Comparison of ENCODE assay signal across 18 cellular contexts in the genomic region with DNA sequence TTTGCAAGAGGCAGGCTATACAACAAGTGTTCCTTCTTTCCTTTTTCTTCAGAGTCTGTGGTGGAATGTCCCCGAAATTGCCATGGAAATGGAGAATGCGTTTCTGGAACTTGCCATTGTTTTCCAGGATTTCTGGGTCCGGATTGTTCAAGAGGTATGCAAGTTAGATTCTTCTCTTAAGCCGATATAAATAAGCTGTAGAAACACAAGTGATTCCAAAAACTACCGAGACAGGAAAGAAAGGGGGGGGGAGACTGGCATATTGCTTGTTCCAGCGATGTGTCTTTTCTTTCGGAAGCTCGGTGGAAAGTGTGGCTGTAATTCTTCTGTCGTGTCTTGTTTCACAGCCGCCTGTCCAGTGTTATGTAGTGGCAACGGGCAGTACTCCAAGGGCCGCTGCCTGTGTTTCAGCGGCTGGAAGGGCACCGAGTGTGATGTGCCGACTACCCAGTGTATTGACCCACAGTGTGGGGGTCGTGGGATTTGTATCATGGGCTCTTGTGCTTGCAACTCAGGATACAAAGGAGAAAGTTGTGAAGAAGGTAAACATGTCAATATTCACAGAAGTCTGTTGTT.
DNase-seq lines count a peak whose midpoint lies in the region; ATAC-seq and TF ChIP-seq lines count a peak whose summit lies in the region.
"Had no signal": no experiment of that assay in that cellular context is flagged by ENCODE, and none has a peak within 500 bp of the region (broad histone marks: within the 10 kb centered on the region; RNA-seq: fewer than 3 reads in every experiment).

No MANE protein-coding gene starts in this region.

- no peaks in the 10 kb centered on the region for H3K79me2 ChIP-seq in neural progenitor cell (ENCODE audit: low read depth)

- no peaks in the 10 kb centered on the region for H3K9me3 Mint-ChIP-seq in brain
- no peaks in the 10 kb centered on the region for H3K9me3 Mint-ChIP-seq in neural progenitor cell
- H3K9me3 Mint-ChIP-seq: activated naive CD8-positive, alpha-beta T cell treated with anti-CD3 and anti-CD28 coated beads, Interleukin-2, amount 50 U/mL, for 24 hours; activated T-helper 17 cell treated with anti-CD3 and anti-CD28 coated beads, Interleukin-2, amount 50 U/mL, for 72 hours had no signal

- H3K4me2 ChIP-seq in neural progenitor cell: no peak overlapping the region
- H3K4me2 ChIP-seq: smooth muscle cell had no signal

- in situ Hi-C loops in ACHN (cut with HindIII; ENCODE audit: low pct_ligation_motif_present, low pct_unique_long_range_greater_than_20kb, low sequenced_read_pairs): no loop called here

- H3K4me3 ChIP-seq in heart left ventricle: peak overlapping the region in 6 of 12 donors; percentile 13 to 40 (median 22)
- no peak overlapping the region for H3K4me3 ChIP-seq in neural progenitor cell
- H3K4me3 ChIP-seq: lung, MG63, smooth muscle cell had no signal

- peak overlapping the region; percentile 25 to 73 (median 71) for H3K4me3 Mint-ChIP-seq in brain
- H3K4me3 Mint-ChIP-seq in neural progenitor cell: peak overlapping the region; percentile 54
- H3K4me3 Mint-ChIP-seq: activated naive CD8-positive, alpha-beta T cell treated with anti-CD3 and anti-CD28 coated beads, Interleukin-2, amount 50 U/mL, for 24 hours; activated T-helper 17 cell treated with anti-CD3 and anti-CD28 coated beads, Interleukin-2, amount 50 U/mL, for 72 hours had no signal

- H3K9me3 ChIP-seq in heart left ventricle: no peaks in the 10 kb centered on the region
- H3K9me3 ChIP-seq in neural progenitor cell (ENCODE audit: low read depth): no peaks in the 10 kb centered on the region
- H3K9me3 ChIP-seq: esophagus muscularis mucosa, MG63 had no signal

- TF ChIP-seq CTCF in brain (conservative IDR thresholded peaks at IDR 0.05): no peak
- TF ChIP-seq CTCF in heart left ventricle (IDR thresholded peaks at IDR 0.05): no peak
- TF ChIP-seq CTCF in neural progenitor cell (IDR thresholded peaks at IDR 0.05): no peak

- peak; percentile 36 to 73 (median 60) for DNase-seq in heart left ventricle
- peak; percentile 29 for DNase-seq in neural progenitor cell (ENCODE audit: low spot score)
- DNase-seq in superior temporal gyrus (ENCODE audit: extremely low spot score): peak; percentile 30
- no peak for DNase-seq in SKM-1 (lab: John Stamatoyannopoulos, UW; ENCODE audit: unreplicated experiment)
- no peak for DNase-seq in ACHN
- DNase-seq: activated CD4-positive, alpha-beta T cell treated with anti-CD3 and anti-CD28 coated beads for 4 hours; activated naive CD8-positive, alpha-beta T cell treated with anti-CD3 and anti-CD28 coated beads, Interleukin-2, amount 50 U/mL, for 24 hours; DMS79 treated with DMSO at 0.1 percent for 48 hours; GOT3; MG63; NCI-H146 had no signal

- H3K4me1 ChIP-seq in heart left ventricle (peaks cover 0 to 18% (median 5%) of the 10 kb centered on the region in 12 donors), neural progenitor cell (peaks cover 3% of the 10 kb centered on the region)

- peak overlapping the region in 3 of 12 donors; percentile 5 to 36 (median 14) for H3K27ac ChIP-seq in heart left ventricle
- H3K27ac ChIP-seq in neural progenitor cell: peak overlapping the region; percentile 31

- peak; percentile 88 to 93 (median 90) for ATAC-seq in heart left ventricle
- ATAC-seq in HG02678 (IDR thresholded peaks at IDR 0.05; ENCODE audit: unreplicated experiment): no peak
- no peak for ATAC-seq in HG03025 (IDR thresholded peaks at IDR 0.05; ENCODE audit: low FRiP score, unreplicated experiment)
- ATAC-seq: activated naive CD8-positive, alpha-beta T cell treated with anti-CD3 and anti-CD28 coated beads, Interleukin-2, amount 50 U/mL, for 24 hours; activated T-helper 17 cell treated with anti-CD3 and anti-CD28 coated beads, Interleukin-2, amount 50 U/mL, for 72 hours had no signal

- no peak overlapping the region for H2AFZ ChIP-seq in neural progenitor cell (replicated peaks)

- intact Hi-C loops in heart left ventricle (cut with DNase I): no loop called here

- H4K20me1 ChIP-seq in neural progenitor cell (ENCODE audit: low read depth): no peaks in the 10 kb centered on the region

- TF ChIP-seq POLR2A in heart left ventricle (IDR thresholded peaks at IDR 0.05): no peak

- H3K4me1 Mint-ChIP-seq in brain (peaks cover 50% of the 10 kb centered on the region), neural progenitor cell (peaks cover 36% of the 10 kb centered on the region)
- H3K4me1 Mint-ChIP-seq: activated naive CD8-positive, alpha-beta T cell treated with anti-CD3 and anti-CD28 coated beads, Interleukin-2, amount 50 U/mL, for 24 hours; activated T-helper 17 cell treated with anti-CD3 and anti-CD28 coated beads, Interleukin-2, amount 50 U/mL, for 72 hours had no signal

- H3K36me3 Mint-ChIP-seq in brain (peaks cover 17% of the 10 kb centered on the region), neural progenitor cell (peaks cover 36% of the 10 kb centered on the region)

- H3K9ac ChIP-seq in neural progenitor cell: no peak overlapping the region

- H3K27ac Mint-ChIP-seq in brain: peak overlapping the region in 4 of 5 experiments; percentile 18 to 80 (median 76)
- H3K27ac Mint-ChIP-seq in neural progenitor cell: peak overlapping the region; percentile 84
- H3K27ac Mint-ChIP-seq: activated naive CD8-positive, alpha-beta T cell treated with anti-CD3 and anti-CD28 coated beads, Interleukin-2, amount 50 U/mL, for 24 hours; activated T-helper 17 cell treated with anti-CD3 and anti-CD28 coated beads, Interleukin-2, amount 50 U/mL, for 72 hours had no signal

- H3F3A ChIP-seq in neural progenitor cell (ENCODE audit: low read depth): no peaks in the 10 kb centered on the region

- 35 to 45% (median 43%) methylated on average over 16 of the region's 16 CpGs for WGBS in heart left ventricle, 4 donors

- no peaks in the 10 kb centered on the region for H3K27me3 ChIP-seq in heart left ventricle
- H3K27me3 ChIP-seq in neural progenitor cell: no peaks in the 10 kb centered on the region
- H3K27me3 ChIP-seq: esophagus muscularis mucosa, MG63 had no signal

- H3K27me3 Mint-ChIP-seq in brain: peaks cover 7% of the 10 kb centered on the region
- H3K27me3 Mint-ChIP-seq in neural progenitor cell (ENCODE audit: insufficient read depth, low read depth): no peaks in the 10 kb centered on the region

- H3K36me3 ChIP-seq in heart left ventricle: no peaks in the 10 kb centered on the region
- peaks cover 12% of the 10 kb centered on the region for H3K36me3 ChIP-seq in neural progenitor cell
- H3K36me3 ChIP-seq: esophagus muscularis mucosa, MG63 had no signal

Comparison
In these comparisons a context has a peak if more than half of its experiments do, and no peak if none do; other contexts are left out.
1. ATAC-seq: peak in heart left ventricle (4 of 4); none in HG02678 (single experiment) and HG03025 (single experiment).
2. DNase-seq: peak in heart left ventricle (5 of 5), neural progenitor cell (single experiment) and superior temporal gyrus (single experiment); none in SKM-1 (single experiment) and ACHN (single experiment).